8 cellular contexts compared by ENCODE assay signal in genomic region chr11:67482736-67483497, GRCh38. TPM values are rescaled to one million over a fixed set of nuclear protein-coding genes. Genes with fewer than 3 reads are reported as not detected.
DNase-seq lines count a peak whose midpoint lies in the region; ATAC-seq and TF ChIP-seq lines count a peak whose summit lies in the region.

AIP (plus strand) TSS chr11:67483026; CDS start chr11:67483159, 133 bp downstream.

- peaks cover 31 to 59% (median 52%) of the 10 kb centered on the region in 6 donors for H3K4me1 ChIP-seq in spleen

- WGBS in spleen, 5 donors, result 1 to 2% (median 2%) methylated on average over 49 to 53 of the region's 53 CpGs

- DNase-seq in AG09309 (ENCODE audit: low read depth) (peak; percentile 87), NCI-H345 (lab: John Stamatoyannopoulos, UW) (peak; percentile 99), activated B cell treated with CpG ODN at 0.5 μM for 24 hours (peak; percentile 87), caudate nucleus (lab: John Stamatoyannopoulos, UW) (peak; percentile 78 to 100 (median 96)), immature natural killer cell (peak; percentile 96 to 97 (median 96)), spleen (peak; percentile 98)

- H3K27me3 Mint-ChIP-seq in activated B cell treated with CpG ODN at 0.5 μM for 24 hours, result no peaks in the 10 kb centered on the region
- H3K27me3 Mint-ChIP-seq in immature natural killer cell (ENCODE audit: low read depth in 3 of 3), result peaks cover 6 to 9% (median 6%) of the 10 kb centered on the region in 3 donors

- ATAC-seq in HG03196 (IDR thresholded peaks at IDR 0.05; ENCODE audit: unreplicated experiment), result peak; percentile 65
- peak; percentile 85 for ATAC-seq in activated B cell treated with CpG ODN at 0.5 μM for 24 hours (ENCODE audit: low read depth)

- H3K27ac Mint-ChIP-seq in activated B cell treated with CpG ODN at 0.5 μM for 24 hours (peak within 1 kb of the TSS; percentile 98), immature natural killer cell (peak within 1 kb of the TSS; percentile 96 to 100 (median 100))

- H3K9me3 Mint-ChIP-seq in activated B cell treated with CpG ODN at 0.5 μM for 24 hours (no peaks in the 10 kb centered on the region), immature natural killer cell (no peaks in the 10 kb centered on the region)

- TF ChIP-seq POLR2A in GM18951 (IDR thresholded peaks at IDR 0.05; ENCODE audit: extremely low read depth, insufficient read depth, insufficient read length) (peak; percentile 85), spleen (IDR thresholded peaks at IDR 0.05) (peak in 2 of 3 donors; percentile 18 to 57)

- peaks cover 0 to 15% (median 11%) of the 10 kb centered on the region in 6 donors for H3K36me3 ChIP-seq in spleen

- intact Hi-C loops in activated B cell treated with CpG ODN at 0.5 μM for 24 hours (cut with micrococcal nuclease), result loop anchor here (1.0 to 2.0 kb wide), 6 partner anchors 14 to 130 kb away; partner anchors contain the start of genes POLD4, RPS6KB2 and TMEM134
- intact Hi-C loops in spleen (cut with DNase I; ENCODE audit: low total_unique reads), result no loop called here

- TF ChIP-seq CTCF in AG09309 (IDR thresholded peaks at IDR 0.05; ENCODE audit: control insufficient read depth, insufficient read depth, low read depth, low read length, missing control alignments) (peak; percentile 8), activated B cell treated with CpG ODN at 0.5 μM for 24 hours (IDR thresholded peaks at IDR 0.05) (no peak), spleen (IDR thresholded peaks at IDR 0.05 in 8 of 11, conservative IDR thresholded peaks at IDR 0.05 in 3 of 11) (peak in 7 of 11 experiments; percentile 27 to 53 (median 45))

- CTCF ChIA-PET in activated B cell treated with CpG ODN at 0.5 μM for 24 hours (lab: Charles Lee), result interaction anchor here (0.7 to 1.4 kb wide), 2 partner anchors 15 to 46 kb away, joined by 3 read pairs; no protein-coding TSS in a partner anchor

- H3K27ac ChIP-seq in caudate nucleus (ENCODE audit: low read depth, low read length), result peak within 1 kb of the TSS; percentile 99
- peak within 1 kb of the TSS; percentile 91 to 97 (median 92) for H3K27ac ChIP-seq in spleen

- H3K36me3 Mint-ChIP-seq in activated B cell treated with CpG ODN at 0.5 μM for 24 hours (ENCODE audit: low read depth) (peaks cover 38% of the 10 kb centered on the region), immature natural killer cell (peaks cover 0 to 8% (median 7%) of the 10 kb centered on the region in 3 donors)

- in situ Hi-C loops in GM18951 (cut with MboI; ENCODE audit: low sequenced_read_pairs, unreplicated experiment), result no loop called here

- H3K27me3 ChIP-seq in spleen (replicated peaks in 1 of 7), result no peaks in the 10 kb centered on the region

- POLR2A ChIA-PET in activated B cell treated with CpG ODN at 0.5 μM for 24 hours (lab: Charles Lee), result interaction anchor here (0.6 to 11.1 kb wide), 31 partner anchors 8 to 243 kb away, joined by 3 to 189 read pairs (median 5); partner anchors contain the start of genes CDK2AP2, CORO1B, GSTP1 and PITPNM1

- H3K4me1 Mint-ChIP-seq in activated B cell treated with CpG ODN at 0.5 μM for 24 hours (peaks cover 56% of the 10 kb centered on the region), immature natural killer cell (peaks cover 51 to 57% of the 10 kb centered on the region in 2 donors)

- H3K4me3 Mint-ChIP-seq in activated B cell treated with CpG ODN at 0.5 μM for 24 hours, result peak within 1 kb of the TSS; percentile 93
- H3K4me3 Mint-ChIP-seq in immature natural killer cell, result peak within 1 kb of the TSS; percentile 96 to 100 (median 99)

- H3K9me3 ChIP-seq in spleen, result no peaks in the 10 kb centered on the region

- H3K4me3 ChIP-seq in AG09309 (ENCODE audit: control insufficient read depth, low read depth, low read length) (peak within 1 kb of the TSS; percentile 66), spleen (peak within 1 kb of the TSS; percentile 49 to 81 (median 53))

RNA-seq across cellular contexts. Expression of gene AIP, which starts in this region (rescaled TPM):
- total RNA-seq in activated B cell treated with CpG ODN at 0.5 μM for 24 hours, result 108 and 114 TPM in 2 replicates
- 100 to 1,000 TPM; 130 to 163 (median 157) TPM for polyA plus RNA-seq in immature natural killer cell
- 10 to 100 TPM; 72.2 to 95.8 (median 88.1) TPM for total RNA-seq in spleen
- 100 to 1,000 TPM; 135 to 146 (median 141) TPM for polyA plus RNA-seq in spleen

Comparison
In these comparisons a context has a peak if more than half of its experiments do, and no peak if none do; other contexts are left out.
1. Peak in every context shown above with its lines: DNase-seq, ATAC-seq, H3K4me3 ChIP-seq and H3K27ac ChIP-seq.